27 cellular contexts compared by ENCODE assay signal in the genomic region with DNA sequence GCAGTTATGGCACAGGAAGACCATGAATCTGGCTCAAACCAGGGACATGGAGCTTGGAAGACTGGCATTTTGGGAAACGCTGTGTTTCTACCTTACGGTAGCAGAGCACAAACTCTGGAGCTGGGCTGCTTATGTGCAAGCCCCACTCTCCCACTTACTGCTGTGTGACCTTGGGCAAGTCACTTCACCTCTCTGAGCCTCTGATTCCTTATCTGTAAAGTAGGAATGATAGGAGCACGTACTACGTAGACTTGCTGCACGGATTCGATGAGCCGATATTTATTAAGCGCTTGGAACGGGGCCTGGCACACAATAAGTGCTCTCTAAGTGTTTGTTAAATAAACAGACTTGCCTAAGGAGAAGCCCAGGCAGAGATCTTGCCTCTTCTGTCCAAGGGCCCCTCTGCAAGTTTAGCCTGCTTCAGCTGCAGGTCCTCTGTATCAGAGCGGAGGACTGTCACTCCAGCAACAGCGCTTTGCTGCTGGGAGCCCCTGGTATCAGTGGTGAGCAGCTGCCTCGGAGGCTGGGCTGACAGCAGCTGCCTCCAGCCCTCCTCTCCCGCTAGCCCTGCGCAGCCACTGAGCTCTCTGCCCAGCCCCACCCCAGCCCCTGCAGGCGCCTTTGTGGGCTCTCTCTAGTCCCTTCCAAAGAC.
A peak's percentile ranks its signal among the peaks of the same experiment; 100 is the strongest.
DNase-seq lines count a peak whose midpoint lies in the region; ATAC-seq and TF ChIP-seq lines count a peak whose summit lies in the region.
"Had no signal": no experiment of that assay in that cellular context is flagged by ENCODE, and none has a peak within 500 bp of the region (broad histone marks: within the 10 kb centered on the region; RNA-seq: fewer than 3 reads in every experiment).

No MANE protein-coding gene starts in this region.

- no peak overlapping the region for H3K27ac Mint-ChIP-seq in chondrocyte (ENCODE audit: unreplicated experiment)
- no peak overlapping the region for H3K27ac Mint-ChIP-seq in activated T-helper 2 cell treated with anti-CD3 and anti-CD28 coated beads, Interferon-gamma antibody, Interleukin-2, Interleukin-4, amounts not matched to agents 10 μg/mL and 5 μg/mL and 100 μg/mL, durations not matched to agents 14 hours and 24 hours and 36 hours
- H3K27ac Mint-ChIP-seq: activated CD8-positive, alpha-beta T cell treated with anti-CD3 and anti-CD28 coated beads for 36 hours; H9; immature natural killer cell; stimulated activated naive CD8-positive, alpha-beta T cell treated with anti-CD3 and anti-CD28 coated beads, Interleukin-15, amount 100 ng/mL, for 72 hours; T-helper 2 cell treated with Interferon-gamma antibody and Interleukin-4, amounts not matched to agents 5 μg/mL and 100 μg/mL, for 36 hours had no signal

- H3K9me3 ChIP-seq in BE2C (no peaks in the 10 kb centered on the region), aorta (ENCODE audit: control insufficient read depth, low read length) (no peaks in the 10 kb centered on the region)
- H3K9me3 ChIP-seq: BLaER1, breast epithelium, right atrium auricular region, tibial artery had no signal

- H3K4me3 Mint-ChIP-seq in chondrocyte (ENCODE audit: unreplicated experiment) = no peak overlapping the region
- H3K4me3 Mint-ChIP-seq in activated T-helper 2 cell treated with anti-CD3 and anti-CD28 coated beads, Interferon-gamma antibody, Interleukin-2, Interleukin-4, amounts not matched to agents 10 μg/mL and 5 μg/mL and 100 μg/mL, durations not matched to agents 14 hours and 24 hours and 36 hours (ENCODE audit: low read depth) = no peak overlapping the region
- H3K4me3 Mint-ChIP-seq: activated CD8-positive, alpha-beta T cell treated with anti-CD3 and anti-CD28 coated beads for 36 hours; H9; immature natural killer cell; stimulated activated naive CD8-positive, alpha-beta T cell treated with anti-CD3 and anti-CD28 coated beads, Interleukin-15, amount 100 ng/mL, for 72 hours; T-helper 2 cell treated with Interferon-gamma antibody and Interleukin-4, amounts not matched to agents 5 μg/mL and 100 μg/mL, for 36 hours had no signal

- no peaks in the 10 kb centered on the region for H3K36me3 Mint-ChIP-seq in chondrocyte (ENCODE audit: low read depth)
- H3K36me3 Mint-ChIP-seq in activated T-helper 2 cell treated with anti-CD3 and anti-CD28 coated beads, Interferon-gamma antibody, Interleukin-2, Interleukin-4, amounts not matched to agents 10 μg/mL and 5 μg/mL and 100 μg/mL, durations not matched to agents 14 hours and 24 hours and 36 hours (ENCODE audit: low read depth) = no peaks in the 10 kb centered on the region
- H3K36me3 Mint-ChIP-seq: immature natural killer cell had no signal

- H3K27me3 Mint-ChIP-seq in chondrocyte (ENCODE audit: low read depth) = peaks cover 28% of the 10 kb centered on the region
- peaks cover 32% of the 10 kb centered on the region for H3K27me3 Mint-ChIP-seq in activated T-helper 2 cell treated with anti-CD3 and anti-CD28 coated beads, Interferon-gamma antibody, Interleukin-2, Interleukin-4, amounts not matched to agents 10 μg/mL and 5 μg/mL and 100 μg/mL, durations not matched to agents 14 hours and 24 hours and 36 hours (ENCODE audit: low read depth)

- TF ChIP-seq CTCF in BE2C (IDR thresholded peaks at IDR 0.05; ENCODE audit: low read depth, low read length) = no peak
- no peak for TF ChIP-seq CTCF in chondrocyte (IDR thresholded peaks at IDR 0.05)

- H3K4me1 ChIP-seq in BE2C = peaks cover 3% of the 10 kb centered on the region
- H3K4me1 ChIP-seq in aorta (ENCODE audit: control insufficient read depth in 1 of 2, insufficient read depth in 2 of 2, low read length in 2 of 2) = peaks cover 0 to 3% of the 10 kb centered on the region in 2 donors

- no peak overlapping the region for H3K4me3 ChIP-seq in BE2C (ENCODE audit: low read depth, low read length)
- H3K4me3 ChIP-seq in aorta (ENCODE audit: low read length in 2 of 2) = no peak overlapping the region
- H3K4me3 ChIP-seq: BLaER1, breast epithelium, right atrium auricular region, tibial artery had no signal

- ATAC-seq in aorta (ENCODE audit: low FRiP score) = no peak
- ATAC-seq: activated CD8-positive, alpha-beta T cell treated with anti-CD3 and anti-CD28 coated beads for 36 hours; left lobe of liver; Right ventricle myocardium inferior; stimulated activated naive CD8-positive, alpha-beta T cell treated with anti-CD3 and anti-CD28 coated beads, Interleukin-15, amount 100 ng/mL, for 72 hours had no signal

- DNase-seq in BE2C = peak; percentile 61
- peak in 72 of 76 experiments; percentile 23 to 91 (median 78) for DNase-seq in HUDEP-2 (lab: John Stamatoyannopoulos, UW; ENCODE audit: unreplicated experiment in 76 of 76)
- DNase-seq in chondrocyte (ENCODE audit: low spot score) = peak; percentile 54
- peak; percentile 35 for DNase-seq in myocyte (ENCODE audit: low read depth)
- no peak for DNase-seq in COLO829 (ENCODE audit: low spot score)
- DNase-seq in aorta = no peak
- no peak for DNase-seq in activated T-helper 2 cell treated with anti-CD3 and anti-CD28 coated beads, Interferon-gamma antibody, Interleukin-2, Interleukin-4, amounts not matched to agents 10 μg/mL and 5 μg/mL and 100 μg/mL, durations not matched to agents 14 hours and 24 hours and 36 hours (ENCODE audit: low spot score)
- DNase-seq: activated CD8-positive, alpha-beta memory T cell treated with anti-CD3 and anti-CD28 coated beads, Interleukin-2, amount 50 U/mL, for 48 hours; activated CD8-positive, alpha-beta T cell treated with anti-CD3 and anti-CD28 coated beads for 36 hours; activated naive CD4-positive, alpha-beta T cell treated with anti-CD3 and anti-CD28 coated beads, Interleukin-2, amount 50 U/mL, for 16 hours; DMS153; effector CD4-positive, alpha-beta T cell; H9; hypothalamus; immature natural killer cell; MV-4-11; NCI-H187 treated with DMSO at 0.1 percent for 48 hours; NCI-H526; stimulated activated naive CD8-positive, alpha-beta T cell treated with anti-CD3 and anti-CD28 coated beads, Interleukin-15, amount 100 ng/mL, for 72 hours; tibial artery had no signal

- 58 to 73% methylated on average over 15 of the region's 15 CpGs for WGBS in aorta, 2 donors

- H3K27me3 ChIP-seq in BE2C (peaks cover 20% of the 10 kb centered on the region), aorta (ENCODE audit: control insufficient read depth in 1 of 2, insufficient read depth in 2 of 2, low read length in 1 of 2) (no peaks in the 10 kb centered on the region)
- H3K27me3 ChIP-seq: tibial artery had no signal

- H3K27ac ChIP-seq in aorta (ENCODE audit: low read depth in 1 of 2, low read length in 2 of 2) = peak overlapping the region in 1 of 2 donors; percentile 48
- H3K27ac ChIP-seq: BLaER1, breast epithelium, epithelial cell of prostate, right atrium auricular region had no signal

- intact Hi-C loops in aorta (cut with DNase I) = loop anchor here (2.0 to 5.0 kb wide), 3 partner anchors 64 to 121 kb away; partner anchors contain the start of gene ANO1 (in 1 of the 2)
- intact Hi-C loops in activated T-helper 2 cell treated with anti-CD3 and anti-CD28 coated beads, Interferon-gamma antibody, Interleukin-2, Interleukin-4, amounts not matched to agents 10 μg/mL and 5 μg/mL and 100 μg/mL, durations not matched to agents 14 hours and 24 hours and 36 hours (cut with micrococcal nuclease) = no loop called here

- H3K9me3 Mint-ChIP-seq in chondrocyte (ENCODE audit: low read depth) = no peaks in the 10 kb centered on the region
- no peaks in the 10 kb centered on the region for H3K9me3 Mint-ChIP-seq in activated T-helper 2 cell treated with anti-CD3 and anti-CD28 coated beads, Interferon-gamma antibody, Interleukin-2, Interleukin-4, amounts not matched to agents 10 μg/mL and 5 μg/mL and 100 μg/mL, durations not matched to agents 14 hours and 24 hours and 36 hours
- H3K9me3 Mint-ChIP-seq: activated CD8-positive, alpha-beta T cell treated with anti-CD3 and anti-CD28 coated beads for 36 hours; H9; stimulated activated naive CD8-positive, alpha-beta T cell treated with anti-CD3 and anti-CD28 coated beads, Interleukin-15, amount 100 ng/mL, for 72 hours; T-helper 2 cell treated with Interferon-gamma antibody and Interleukin-4, amounts not matched to agents 5 μg/mL and 100 μg/mL, for 36 hours had no signal

- H3K4me1 Mint-ChIP-seq in chondrocyte (ENCODE audit: low read depth) = peaks cover 18% of the 10 kb centered on the region
- peaks cover 9% of the 10 kb centered on the region for H3K4me1 Mint-ChIP-seq in activated T-helper 2 cell treated with anti-CD3 and anti-CD28 coated beads, Interferon-gamma antibody, Interleukin-2, Interleukin-4, amounts not matched to agents 10 μg/mL and 5 μg/mL and 100 μg/mL, durations not matched to agents 14 hours and 24 hours and 36 hours (ENCODE audit: low read depth)
- H3K4me1 Mint-ChIP-seq: immature natural killer cell; stimulated activated naive CD8-positive, alpha-beta T cell treated with anti-CD3 and anti-CD28 coated beads, Interleukin-15, amount 100 ng/mL, for 72 hours had no signal

- H3K36me3 ChIP-seq in BE2C = no peaks in the 10 kb centered on the region
- no peaks in the 10 kb centered on the region for H3K36me3 ChIP-seq in aorta (ENCODE audit: control insufficient read depth in 1 of 2, insufficient read depth in 2 of 2, low read length in 1 of 2)
- H3K36me3 ChIP-seq: BLaER1, breast epithelium, right atrium auricular region, tibial artery had no signal

Comparison
In these comparisons a context has a peak if more than half of its experiments do, and no peak if none do; other contexts are left out.
1. DNase-seq: peak in BE2C (single experiment), HUDEP-2 (72 of 76), chondrocyte (single experiment) and myocyte (single experiment); none in COLO829 (single experiment), aorta (0 of 2) and activated T-helper 2 cell treated with anti-CD3 and anti-CD28 coated beads, Interferon-gamma antibody, Interleukin-2, Interleukin-4, amounts not matched to agents 10 μg/mL and 5 μg/mL and 100 μg/mL, durations not matched to agents 14 hours and 24 hours and 36 hours (single experiment).